In the genomic region with DNA sequence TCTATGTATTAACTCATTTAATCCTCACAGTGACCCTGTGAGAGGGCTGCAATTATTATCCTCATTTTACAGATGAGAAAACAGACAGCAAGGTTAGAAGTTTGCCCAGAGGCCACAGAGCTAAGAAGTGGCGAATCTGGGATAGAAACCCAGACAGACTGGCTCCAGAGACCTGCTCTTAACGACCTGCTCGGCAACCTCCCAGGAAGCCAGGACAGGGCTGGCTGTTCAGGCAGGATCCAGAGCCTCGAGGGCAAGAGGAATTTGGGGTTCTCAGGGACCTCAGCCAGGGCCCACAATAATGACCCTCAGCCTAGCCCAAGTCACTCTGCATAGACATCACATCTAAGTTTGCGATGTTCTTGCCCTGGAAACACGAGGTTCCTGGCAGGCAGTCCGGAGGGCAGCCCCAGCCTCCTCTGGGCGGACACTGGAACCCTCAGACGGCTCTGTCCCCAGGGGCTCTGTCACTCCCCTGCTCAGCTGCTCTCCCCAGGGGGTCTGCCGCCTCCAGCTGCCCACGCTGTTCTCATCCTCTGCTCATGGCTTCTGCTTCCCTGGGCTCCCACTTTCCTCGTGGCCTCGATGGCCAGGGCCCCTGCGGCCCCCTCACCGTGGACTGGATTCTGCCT, we compare ENCODE assay signal across 16 cellular contexts.
"Had no signal": no experiment of that assay in that cellular context is flagged by ENCODE, and none has a peak within 500 bp of the region (broad histone marks: within the 10 kb centered on the region; RNA-seq: fewer than 3 reads in every experiment).

No MANE protein-coding gene starts in this region.

- H3K4me3 ChIP-seq: cardiac muscle cell, esophagus muscularis mucosa, mucosa of descending colon had no signal

- FAIRE-seq: endometrium, urothelium cell line had no signal

- H3K27ac ChIP-seq: cardiac muscle cell, esophagus muscularis mucosa had no signal

- H3K36me3 ChIP-seq: cardiac muscle cell, esophagus muscularis mucosa had no signal

- ATAC-seq: activated T-helper 17 cell treated with anti-CD3 and anti-CD28 coated beads, Interleukin-2, amount 50 U/mL, for 72 hours had no signal

- DNase-seq: activated CD4-positive, alpha-beta T cell treated with anti-CD3 and anti-CD28 coated beads, Interleukin-2, amount 10 ng/mL, durations not matched to agents 24 days and 14 days; activated CD8-positive, alpha-beta memory T cell treated with anti-CD3 and anti-CD28 coated beads for 24 hours; activated T-cell treated with anti-CD3 and anti-CD28 coated beads for 4 hours; head of caudate nucleus; mammary epithelial cell; mucosa of descending colon; naive thymus-derived CD8-positive, alpha-beta T cell; occipital lobe; stimulated activated CD4-positive, alpha-beta T cell treated with anti-CD3 and anti-CD28 coated beads, Interleukin-4, amount 100 ng/mL, for 1 hour; stimulated activated CD8-positive, alpha-beta memory T cell treated with anti-CD3 and anti-CD28 coated beads, Interleukin-4, amount 100 ng/mL, for 48 hours; T-helper 9 cell had no signal

- H3K9me3 ChIP-seq: esophagus muscularis mucosa, mucosa of descending colon had no signal

- H3K27me3 ChIP-seq: cardiac muscle cell had no signal
